18 cellular contexts compared by ENCODE assay signal in genomic region chr2:239034561-239035341, GRCh38.
DNase-seq lines count a peak whose midpoint lies in the region; ATAC-seq, FAIRE-seq and TF ChIP-seq lines count a peak whose summit lies in the region.
"Had no signal": no experiment of that assay in that cellular context is flagged by ENCODE, and none has a peak within 500 bp of the region (broad histone marks: within the 10 kb centered on the region; RNA-seq: fewer than 3 reads in every experiment).

No MANE protein-coding gene starts in this region.

- H3K9me3 ChIP-seq in SK-N-SH = no peaks in the 10 kb centered on the region
- H3K9me3 ChIP-seq in A549 = no peaks in the 10 kb centered on the region
- H3K9me3 ChIP-seq: BE2C had no signal

- POLR2A ChIA-PET in SK-N-SH (lab: Yijun Ruan, JAX) = no interaction called here
- POLR2A ChIA-PET in A549 (lab: Yijun Ruan, JAX) = no interaction called here

- H3K4me2 ChIP-seq in SK-N-SH = no peak overlapping the region
- H3K4me2 ChIP-seq in A549 = peak overlapping the region; percentile 63
- H3K4me2 ChIP-seq in GM23338 = no peak overlapping the region

- no peak for FAIRE-seq in A549 (lab: Jason Lieb, UNC)
- FAIRE-seq: H54, HTR-8/SVneo, RCC 7860 had no signal

- TF ChIP-seq RAD21 in SK-N-SH (IDR thresholded peaks at IDR 0.05; ENCODE audit: low read length) (no peak), A549 (conservative IDR thresholded peaks at IDR 0.05 in 1 of 2, IDR thresholded peaks at IDR 0.05 in 1 of 2) (no peak)

- TF ChIP-seq EP300 in SK-N-SH (IDR thresholded peaks at IDR 0.05; ENCODE audit: borderline replicate concordance in 1 of 2, low read depth in 1 of 2, low read length in 1 of 2) (no peak), A549 (IDR thresholded peaks at IDR 0.05) (no peak)

- H3K4me1 Mint-ChIP-seq in GM23338 = no peaks in the 10 kb centered on the region
- H3K4me1 Mint-ChIP-seq in T-helper 2 cell treated with Interferon-gamma antibody and Interleukin-4, amounts not matched to agents 5 μg/mL and 100 μg/mL, for 36 hours (ENCODE audit: low read depth) = no peaks in the 10 kb centered on the region

- no peak overlapping the region for H3K4me3 Mint-ChIP-seq in GM23338
- H3K4me3 Mint-ChIP-seq in T-helper 2 cell treated with Interferon-gamma antibody and Interleukin-4, amounts not matched to agents 5 μg/mL and 100 μg/mL, for 36 hours = no peak overlapping the region
- H3K4me3 Mint-ChIP-seq: CD8-positive, alpha-beta T cell; HFFc6 had no signal

- H3K9ac ChIP-seq in SK-N-SH = no peak overlapping the region

- H3K27me3 ChIP-seq in SK-N-SH (ENCODE audit: insufficient read depth) (no peaks in the 10 kb centered on the region), GM23338 (ENCODE audit: insufficient read depth) (no peaks in the 10 kb centered on the region)

- DNase-seq in SK-N-SH (no peak), A549 (ENCODE audit: low read depth in 1 of 2, low spot score in 1 of 2) (no peak), GM23338 (ENCODE audit: low spot score) (no peak), posterior vena cava (ENCODE audit: low spot score) (peak; percentile 62), NCI-H226 (no peak), SK-N-DZ (ENCODE audit: low spot score) (no peak)
- no peak for DNase-seq in T-helper 2 cell treated with Interferon-gamma antibody and Interleukin-4, amounts not matched to agents 5 μg/mL and 100 μg/mL, for 36 hours (ENCODE audit: low spot score)
- DNase-seq: DMS79; HFFc6; NK-92 treated with Interleukin-12 subunit alpha and Interleukin-12 subunit beta, amount 100 ng/mL, for 24 hours had no signal

- H3K4me1 ChIP-seq in SK-N-SH (ENCODE audit: control insufficient read depth in 1 of 2, insufficient read depth in 2 of 2, low read depth in 1 of 2, low read length in 1 of 2) = peaks cover 0 to 14% of the 10 kb centered on the region in 2 experiments; a peak in 1 of 4 replicates
- H3K4me1 ChIP-seq in A549 = 0 out of 3 replicates have a peak, but pooled peaks cover 3% of the 10 kb centered on the region
- H3K4me1 ChIP-seq in GM23338 (ENCODE audit: insufficient read depth) = no peaks in the 10 kb centered on the region
- H3K4me1 ChIP-seq: BE2C had no signal

- H3K9me3 Mint-ChIP-seq in GM23338 = no peaks in the 10 kb centered on the region
- H3K9me3 Mint-ChIP-seq in T-helper 2 cell treated with Interferon-gamma antibody and Interleukin-4, amounts not matched to agents 5 μg/mL and 100 μg/mL, for 36 hours = no peaks in the 10 kb centered on the region
- H3K9me3 Mint-ChIP-seq: CD8-positive, alpha-beta T cell; HFFc6 had no signal

- H3F3A ChIP-seq in SK-N-SH (replicated peaks; ENCODE audit: insufficient read depth) (no peaks in the 10 kb centered on the region), GM23338 (replicated peaks; ENCODE audit: low read depth) (no peaks in the 10 kb centered on the region)

- no peak for TF ChIP-seq POLR2A in A549 (IDR thresholded peaks at IDR 0.05; ENCODE audit: low read length)

- intact Hi-C loops in posterior vena cava (cut with DNase I) = loop anchor here in 1 of 2 donors (10.0 kb wide), 1 partner anchor 260 kb away; no protein-coding TSS in a partner anchor

- TF ChIP-seq CTCF in SK-N-SH (IDR thresholded peaks at IDR 0.05) = no peak
- TF ChIP-seq CTCF in A549 (IDR thresholded peaks at IDR 0.05) = no peak
- TF ChIP-seq CTCF in GM23338 (conservative IDR thresholded peaks at IDR 0.05; ENCODE audit: low read depth in 2 of 2) = no peak

- ATAC-seq in SK-N-SH treated with all-trans-retinoic acid at 6 μM for 48 hours = peak; percentile 10; the same call in 2 of the 3 replicates
- peak in 1 of 2 experiments; percentile 35; a peak in 3 of 6 replicates for ATAC-seq in A549
- ATAC-seq in GM23338 = peak; percentile 30

- H2AFZ ChIP-seq in SK-N-SH (ENCODE audit: low read depth) (no peak overlapping the region), GM23338 (0 out of 2 replicates have a peak overlapping the region, but pooled peaks have one; percentile 32)

- H3K79me2 ChIP-seq in SK-N-SH (ENCODE audit: insufficient read depth) = no peaks in the 10 kb centered on the region
- H3K79me2 ChIP-seq in GM23338 (replicated peaks; ENCODE audit: insufficient read depth) = no peaks in the 10 kb centered on the region

- H3K9me2 ChIP-seq in SK-N-SH (no peaks in the 10 kb centered on the region), GM23338 (ENCODE audit: insufficient read depth) (no peaks in the 10 kb centered on the region)

- H3K27ac ChIP-seq in SK-N-SH (ENCODE audit: low read depth in 2 of 2, low read length in 1 of 2) (no peak overlapping the region), A549 (no peak overlapping the region; a peak in 1 of 6 replicates), GM23338 (ENCODE audit: low read depth) (no peak overlapping the region)
- H3K27ac ChIP-seq: SK-N-MC had no signal

- no peaks in the 10 kb centered on the region for H4K20me1 ChIP-seq in SK-N-SH (ENCODE audit: insufficient read depth)
- no peaks in the 10 kb centered on the region for H4K20me1 ChIP-seq in GM23338 (replicated peaks; ENCODE audit: insufficient read depth)

- CTCF ChIA-PET in SK-N-SH (lab: Yijun Ruan, JAX) (interaction anchor here (0.6 to 4.5 kb wide), 7 partner anchors 9 to 72 kb away, joined by 3 to 78 read pairs (median 6); no protein-coding TSS in a partner anchor), A549 (lab: Yijun Ruan, JAX) (interaction anchor here (0.6 to 2.5 kb wide), 7 partner anchors 9 to 1108 kb away, joined by 3 to 16 read pairs (median 4); no protein-coding TSS in a partner anchor)

- no peaks in the 10 kb centered on the region for H3K36me3 Mint-ChIP-seq in GM23338 (ENCODE audit: low read depth)
- H3K36me3 Mint-ChIP-seq in T-helper 2 cell treated with Interferon-gamma antibody and Interleukin-4, amounts not matched to agents 5 μg/mL and 100 μg/mL, for 36 hours (ENCODE audit: low read depth) = no peaks in the 10 kb centered on the region
- H3K36me3 Mint-ChIP-seq: CD8-positive, alpha-beta T cell had no signal

- H3K27me3 Mint-ChIP-seq in GM23338 (ENCODE audit: insufficient read depth, low read depth, poor library complexity) = peaks cover 4% of the 10 kb centered on the region
- peaks cover 23% of the 10 kb centered on the region for H3K27me3 Mint-ChIP-seq in T-helper 2 cell treated with Interferon-gamma antibody and Interleukin-4, amounts not matched to agents 5 μg/mL and 100 μg/mL, for 36 hours (ENCODE audit: low read depth)

- no peak overlapping the region for H3K27ac Mint-ChIP-seq in GM23338
- H3K27ac Mint-ChIP-seq in T-helper 2 cell treated with Interferon-gamma antibody and Interleukin-4, amounts not matched to agents 5 μg/mL and 100 μg/mL, for 36 hours = no peak overlapping the region
- H3K27ac Mint-ChIP-seq: CD8-positive, alpha-beta T cell; HFFc6 had no signal

- WGBS in SK-N-SH (ENCODE audit: low lambda C conversion rate) = 52% methylated on average over 14 of the region's 19 CpGs
- 31% methylated on average over 5 of the region's 19 CpGs for WGBS in A549 (ENCODE audit: missing lambda C conversion rate)

- H3K4me3 ChIP-seq in SK-N-SH (ENCODE audit: low read depth in 2 of 2, low read length in 1 of 2) = no peak overlapping the region
- H3K4me3 ChIP-seq in A549 = no peak overlapping the region
- no peak overlapping the region for H3K4me3 ChIP-seq in GM23338
- H3K4me3 ChIP-seq: MG63, SK-N-MC had no signal

- H3K36me3 ChIP-seq in SK-N-SH (replicated peaks in 1 of 2; ENCODE audit: control insufficient read depth in 1 of 2, insufficient read depth in 2 of 2, low read length in 1 of 2) = no peaks in the 10 kb centered on the region
- H3K36me3 ChIP-seq in GM23338 (ENCODE audit: insufficient read depth) = no peaks in the 10 kb centered on the region
- H3K36me3 ChIP-seq: BE2C, MG63 had no signal

TF ChIP-seq in SK-N-SH, 30 proteins besides CTCF, POLR2A, EP300 and RAD21 (continues in another document):
- no peak for TF ChIP-seq ELF1 (IDR thresholded peaks at IDR 0.05)
- no peak for TF ChIP-seq NFIC (IDR thresholded peaks at IDR 0.05; ENCODE audit: borderline replicate concordance)
- TF ChIP-seq SMC3 (IDR thresholded peaks at IDR 0.05; ENCODE audit: low read depth, low read length) = no peak
- no peak for TF ChIP-seq MEF2A (IDR thresholded peaks at IDR 0.05; ENCODE audit: borderline replicate concordance, low read depth)
- TF ChIP-seq TCF12 (IDR thresholded peaks at IDR 0.05) = no peak
- no peak for TF ChIP-seq EZH2phosphoT487 (IDR thresholded peaks at IDR 0.05; ENCODE audit: borderline replicate concordance, low read depth)
- TF ChIP-seq SIN3A (IDR thresholded peaks at IDR 0.05; ENCODE audit: borderline replicate concordance, low read depth, low read length) = no peak
- no peak for TF ChIP-seq FOXJ3 (CRISPR knock-in tag; IDR thresholded peaks at IDR 0.05)
- TF ChIP-seq FOSL2 (IDR thresholded peaks at IDR 0.05; ENCODE audit: borderline replicate concordance, low read depth) = no peak

TF ChIP-seq in A549, 52 proteins besides CTCF, POLR2A, EP300 and RAD21 (continues in another document):
- TF ChIP-seq CHD4 (IDR thresholded peaks at IDR 0.05; ENCODE audit: borderline replicate concordance) (no peak), NFE2L2 (conservative IDR thresholded peaks at IDR 0.05; ENCODE audit: low read length) (no peak), MAZ (IDR thresholded peaks at IDR 0.05; ENCODE audit: borderline replicate concordance, low read depth, low read length) (no peak), HEYL (CRISPR knock-in tag; IDR thresholded peaks at IDR 0.05) (no peak), ZFP36 (IDR thresholded peaks at IDR 0.05; ENCODE audit: borderline replicate concordance, partially characterized antibody) (no peak)
- TF ChIP-seq, protein P1, sequence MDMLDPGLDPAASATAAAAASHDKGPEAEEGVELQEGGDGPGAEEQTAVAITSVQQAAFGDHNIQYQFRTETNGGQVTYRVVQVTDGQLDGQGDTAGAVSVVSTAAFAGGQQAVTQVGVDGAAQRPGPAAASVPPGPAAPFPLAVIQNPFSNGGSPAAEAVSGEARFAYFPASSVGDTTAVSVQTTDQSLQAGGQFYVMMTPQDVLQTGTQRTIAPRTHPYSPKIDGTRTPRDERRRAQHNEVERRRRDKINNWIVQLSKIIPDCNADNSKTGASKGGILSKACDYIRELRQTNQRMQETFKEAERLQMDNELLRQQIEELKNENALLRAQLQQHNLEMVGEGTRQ (IDR thresholded peaks at IDR 0.05) = no peak
